18 cellular contexts compared by ENCODE assay signal in the genomic region with DNA sequence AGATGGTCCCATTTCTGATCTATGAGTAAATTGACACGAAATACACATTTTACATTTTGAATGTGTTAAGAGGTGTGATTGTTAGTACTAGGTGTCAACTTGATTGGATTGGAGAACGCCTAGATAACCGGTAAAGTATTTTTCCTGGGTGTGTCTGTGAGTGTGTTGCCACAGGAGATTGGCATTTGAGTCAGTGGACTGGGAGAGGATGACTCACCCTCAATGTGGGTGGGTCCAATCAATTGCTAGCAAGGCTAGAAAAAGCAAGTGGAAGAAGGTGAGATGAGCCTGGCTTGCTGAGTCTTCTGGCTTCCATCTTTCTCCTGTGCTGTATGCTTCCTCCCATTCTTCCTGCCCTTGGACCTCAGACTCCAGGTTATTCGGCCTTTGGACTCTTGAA.
DNase-seq lines count a peak whose midpoint lies in the region; ATAC-seq and TF ChIP-seq lines count a peak whose summit lies in the region.
"Had no signal": no experiment of that assay in that cellular context is flagged by ENCODE, and none has a peak within 500 bp of the region (broad histone marks: within the 10 kb centered on the region; RNA-seq: fewer than 3 reads in every experiment).

No MANE protein-coding gene starts in this region.

- H3K9me3 ChIP-seq in mesenchymal stem cell (ENCODE audit: control insufficient read depth, low read length), result no peaks in the 10 kb centered on the region
- H3K9me3 ChIP-seq: esophagus squamous epithelium had no signal

- TF ChIP-seq CTCF in NB4 (IDR thresholded peaks at IDR 0.05; ENCODE audit: low read depth, low read length), result no peak
- no peak for TF ChIP-seq CTCF in epithelial cell of esophagus (IDR thresholded peaks at IDR 0.05; ENCODE audit: insufficient read depth, low read depth, low read length, missing control alignments)
- no peak for TF ChIP-seq CTCF in foreskin fibroblast (IDR thresholded peaks at IDR 0.05; ENCODE audit: low read depth, low read length)

- WGBS in mesenchymal stem cell, result 72% methylated on average over 4 of the region's 4 CpGs

- no peak overlapping the region for H2BK15ac ChIP-seq in mesenchymal stem cell (ENCODE audit: low read depth, poor library complexity, severe bottlenecking)

- no peak overlapping the region for H2BK12ac ChIP-seq in mesenchymal stem cell (ENCODE audit: low read length in 2 of 2)

- no peaks in the 10 kb centered on the region for H3K79me1 ChIP-seq in mesenchymal stem cell (replicated peaks; ENCODE audit: low read length, poor library complexity, severe bottlenecking)

- no peak overlapping the region for H3K14ac ChIP-seq in mesenchymal stem cell (ENCODE audit: low read length in 2 of 2)

- H3K27me3 ChIP-seq in mesenchymal stem cell (ENCODE audit: control insufficient read depth in 1 of 2, insufficient read depth in 1 of 2, low read length in 2 of 2), result no peaks in the 10 kb centered on the region
- H3K27me3 ChIP-seq: esophagus squamous epithelium had no signal

- no peak for ATAC-seq in HG03135 (IDR thresholded peaks at IDR 0.05; ENCODE audit: unreplicated experiment)

- H4K8ac ChIP-seq in mesenchymal stem cell (ENCODE audit: low read length), result no peak overlapping the region

- H3K27ac ChIP-seq in mesenchymal stem cell (ENCODE audit: low read length, poor library complexity, severe bottlenecking), result no peak overlapping the region
- H3K27ac ChIP-seq: esophagus squamous epithelium had no signal

- no peak overlapping the region for H3K23ac ChIP-seq in mesenchymal stem cell (ENCODE audit: low read length in 2 of 2)

- no peak overlapping the region for H2BK120ac ChIP-seq in mesenchymal stem cell (ENCODE audit: low read depth, low read length)

- H2BK5ac ChIP-seq in mesenchymal stem cell (ENCODE audit: low read depth, low read length, poor library complexity, severe bottlenecking), result no peak overlapping the region

- no peak overlapping the region for H3K4ac ChIP-seq in mesenchymal stem cell (ENCODE audit: low read depth in 1 of 2, low read length in 2 of 2)

- no peak for TF ChIP-seq POLR2A in NB4 (IDR thresholded peaks at IDR 0.05; ENCODE audit: extremely low read depth, insufficient read length)

- no peak overlapping the region for H2AFZ ChIP-seq in mesenchymal stem cell (ENCODE audit: low read depth, low read length)

- H3K4me1 ChIP-seq in mesenchymal stem cell (ENCODE audit: control insufficient read depth, insufficient read depth, low read depth, low read length), result no peaks in the 10 kb centered on the region
- H3K4me1 ChIP-seq: esophagus squamous epithelium had no signal

- H3K36me3 ChIP-seq in mesenchymal stem cell (ENCODE audit: control insufficient read depth in 1 of 2, insufficient read depth in 2 of 2, low read depth in 1 of 2, low read length in 2 of 2), result no peaks in the 10 kb centered on the region
- H3K36me3 ChIP-seq: esophagus squamous epithelium had no signal

- no peak overlapping the region for H3K9ac ChIP-seq in mesenchymal stem cell (ENCODE audit: low read length)

- DNase-seq in ELF-1 (ENCODE audit: low read depth, low spot score) (peak; percentile 6), NB4 (ENCODE audit: low read depth) (peak; percentile 15), epithelial cell of esophagus (ENCODE audit: low read depth) (peak; percentile 97), mesenchymal stem cell (peak; percentile 26), cerebellar cortex (ENCODE audit: low spot score) (no peak), foreskin fibroblast (no peak)
- DNase-seq in activated CD4-positive, alpha-beta T cell treated with anti-CD3 and anti-CD28 coated beads, Interleukin-2, amount 50 U/mL, for 4 hours, result no peak
- DNase-seq: activated naive CD8-positive, alpha-beta T cell treated with anti-CD3 and anti-CD28 coated beads, Interleukin-2, amount 10 ng/mL, durations not matched to agents 7 days and 5 days; AML-193; DMS153; esophagus squamous epithelium; KG1; NCI-H187 treated with DMSO at 0.1 percent for 48 hours; NCI-H82; retina; stimulated activated CD4-positive, alpha-beta T cell treated with anti-CD3 and anti-CD28 coated beads, Interleukin-4, amount 100 ng/mL, for 4 hours; stimulated activated naive CD4-positive, alpha-beta T cell treated with Interleukin-2 at 50 U/mL for 16 hours had no signal

- H3K4me3 ChIP-seq in NB4 (ENCODE audit: low read depth, low read length) (no peak overlapping the region), epithelial cell of esophagus (ENCODE audit: low read length) (no peak overlapping the region), mesenchymal stem cell (ENCODE audit: insufficient read depth in 1 of 2, low read depth in 1 of 2, low read length in 2 of 2) (no peak overlapping the region), foreskin fibroblast (ENCODE audit: low read depth in 1 of 2, low read length in 2 of 2) (no peak overlapping the region)
- H3K4me3 ChIP-seq: esophagus squamous epithelium had no signal

- H2AK5ac ChIP-seq in mesenchymal stem cell (ENCODE audit: low read length, severe bottlenecking), result no peak overlapping the region

- H4K91ac ChIP-seq in mesenchymal stem cell (ENCODE audit: low read length), result no peak overlapping the region

- H3K4me2 ChIP-seq in mesenchymal stem cell (ENCODE audit: low read length, poor library complexity, severe bottlenecking), result no peak overlapping the region

- no peak overlapping the region for H3K18ac ChIP-seq in mesenchymal stem cell (ENCODE audit: low read depth in 1 of 2, low read length in 2 of 2)

Comparison
In these comparisons a context has a peak if more than half of its experiments do, and no peak if none do; other contexts are left out.
1. DNase-seq: peak in ELF-1 (single experiment), NB4 (single experiment), epithelial cell of esophagus (single experiment) and mesenchymal stem cell (single experiment); none in activated CD4-positive, alpha-beta T cell treated with anti-CD3 and anti-CD28 coated beads, Interleukin-2, amount 50 U/mL, for 4 hours (0 of 2), cerebellar cortex (single experiment) and foreskin fibroblast (0 of 2).